In genomic region chr3:180362081-180362480, GRCh38 we compare ENCODE assay signal across 22 cellular contexts.
"Had no signal": no experiment of that assay in that cellular context is flagged by ENCODE, and none has a peak within 500 bp of the region (broad histone marks: within the 10 kb centered on the region; RNA-seq: fewer than 3 reads in every experiment).

No MANE protein-coding gene starts in this region.

- H3K4me1 Mint-ChIP-seq: naive B cell; nephron; stimulated activated effector memory CD8-positive, alpha-beta T cell treated with anti-CD3 and anti-CD28 coated beads, Interleukin-12 subunit alpha, Interleukin-12 subunit beta, amount 100 ng/mL, for 72 hours had no signal

- H3K27me3 ChIP-seq: dorsolateral prefrontal cortex, esophagus muscularis mucosa, foreskin keratinocyte, hepatocyte, pancreas, right lobe of liver, suprapubic skin, tibial artery, upper lobe of left lung, uterus had no signal

- H3K79me2 ChIP-seq: hepatocyte had no signal

- H3K36me3 ChIP-seq: esophagus muscularis mucosa, pancreas, prostate gland, right lobe of liver, suprapubic skin, tibial artery, upper lobe of left lung, uterus had no signal

- H3K27ac Mint-ChIP-seq: naive B cell; nephron; stimulated activated effector memory CD8-positive, alpha-beta T cell treated with anti-CD3 and anti-CD28 coated beads, Interleukin-12 subunit alpha, Interleukin-12 subunit beta, amount 100 ng/mL, for 72 hours had no signal

- H3K4me1 ChIP-seq: esophagus muscularis mucosa, prostate gland, suprapubic skin, tibial artery, upper lobe of left lung, uterus had no signal

- H3K9me3 ChIP-seq: pancreas, prostate gland, right lobe of liver, suprapubic skin, tibial artery, uterus had no signal

- H3K4me3 Mint-ChIP-seq: naive B cell; nephron; stimulated activated effector memory CD8-positive, alpha-beta T cell treated with anti-CD3 and anti-CD28 coated beads, Interleukin-12 subunit alpha, Interleukin-12 subunit beta, amount 100 ng/mL, for 72 hours had no signal

- FAIRE-seq: pancreas had no signal

- DNase-seq: cortex of kidney; dorsolateral prefrontal cortex; effector CD8-positive, alpha-beta T cell; foreskin keratinocyte; head of caudate nucleus; mesendoderm; naive B cell; occipital lobe; pancreas; right lobe of liver; stimulated activated CD4-positive, alpha-beta T cell treated with anti-CD3 and anti-CD28 coated beads, Interleukin-4, amount 100 ng/mL, for 1 hour; stimulated activated CD8-positive, alpha-beta memory T cell treated with anti-CD3 and anti-CD28 coated beads, Interleukin-4, amount 100 ng/mL, for 48 hours; stimulated activated naive CD8-positive, alpha-beta T cell treated with anti-CD3 and anti-CD28 coated beads, Interleukin-15, Interleukin-2, amounts not matched to agents 100 U/mL and 50 U/mL, for 24 hours; tibial artery; upper lobe of left lung; uterus had no signal

- H3K4me3 ChIP-seq: dorsolateral prefrontal cortex, esophagus muscularis mucosa, hepatocyte, pancreas, prostate gland, right lobe of liver, suprapubic skin, tibial artery, upper lobe of left lung, uterus had no signal

- H2AFZ ChIP-seq: hepatocyte had no signal

- H3K4me2 ChIP-seq: hepatocyte had no signal

- H3K36me3 Mint-ChIP-seq: stimulated activated effector memory CD8-positive, alpha-beta T cell treated with anti-CD3 and anti-CD28 coated beads, Interleukin-12 subunit alpha, Interleukin-12 subunit beta, amount 100 ng/mL, for 72 hours had no signal

- H3K27ac ChIP-seq: dorsolateral prefrontal cortex, esophagus muscularis mucosa, foreskin keratinocyte, hepatocyte, pancreas, prostate gland, right lobe of liver, suprapubic skin, tibial artery, upper lobe of left lung, uterus had no signal
